Comparison of ENCODE assay signal across 9 cellular contexts in the genomic region with DNA sequence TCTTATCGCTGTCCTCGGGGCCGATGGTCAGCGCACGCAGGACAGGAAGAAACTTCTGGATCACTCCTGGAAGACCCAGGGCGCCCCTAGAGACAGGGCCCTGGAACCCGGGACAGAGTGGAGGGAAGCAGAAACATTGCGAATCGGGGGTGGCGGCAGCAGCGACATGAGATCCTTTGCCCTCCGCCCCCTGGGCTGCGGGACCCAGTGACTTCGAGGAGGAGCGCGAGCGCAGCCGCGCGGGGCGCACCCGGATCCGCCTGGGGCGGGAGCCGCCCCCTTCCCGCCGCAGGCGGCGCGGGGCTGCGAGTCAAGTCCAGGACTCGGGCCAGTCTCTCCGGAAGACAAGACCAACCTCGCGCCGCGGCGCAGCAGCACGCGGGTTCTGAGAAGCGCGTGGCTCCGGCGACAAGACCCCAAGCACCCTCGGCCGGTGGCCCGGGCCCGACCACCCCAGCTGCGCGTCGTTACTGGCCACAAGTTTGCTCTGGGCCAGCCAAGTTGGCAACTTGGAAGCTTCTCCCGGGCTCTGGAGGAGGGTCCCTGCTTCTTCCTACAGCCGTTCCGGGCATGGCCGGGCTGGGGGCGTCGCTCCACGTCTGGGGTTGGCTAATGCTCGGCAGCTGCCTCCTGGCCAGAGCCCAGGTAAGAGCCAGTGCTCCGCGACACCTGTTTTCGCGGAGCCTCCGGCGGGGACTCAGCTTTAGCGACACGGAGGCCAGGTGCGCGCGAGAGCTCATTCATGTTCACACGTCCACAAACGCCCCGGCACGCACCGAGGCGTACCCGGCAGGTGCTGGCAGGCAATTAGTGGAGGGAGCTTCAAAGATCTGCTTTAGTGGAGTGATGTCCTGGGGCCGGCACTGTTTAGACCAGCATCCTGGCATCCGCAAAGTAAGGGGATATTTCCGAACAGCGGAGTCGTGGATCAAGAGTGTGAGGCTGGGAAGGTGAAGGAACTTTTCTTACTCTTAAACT. TPM values are rescaled to one million over a fixed set of nuclear protein-coding genes. Genes with fewer than 3 reads are reported as not detected.
A peak's percentile ranks its signal among the peaks of the same experiment; 100 is the strongest.
DNase-seq lines count a peak whose midpoint lies in the region; ATAC-seq and TF ChIP-seq lines count a peak whose summit lies in the region.
"Had no signal": no experiment of that assay in that cellular context is flagged by ENCODE, and none has a peak within 500 bp of the region (broad histone marks: within the 10 kb centered on the region; RNA-seq: fewer than 3 reads in every experiment).

A gene with protein sequence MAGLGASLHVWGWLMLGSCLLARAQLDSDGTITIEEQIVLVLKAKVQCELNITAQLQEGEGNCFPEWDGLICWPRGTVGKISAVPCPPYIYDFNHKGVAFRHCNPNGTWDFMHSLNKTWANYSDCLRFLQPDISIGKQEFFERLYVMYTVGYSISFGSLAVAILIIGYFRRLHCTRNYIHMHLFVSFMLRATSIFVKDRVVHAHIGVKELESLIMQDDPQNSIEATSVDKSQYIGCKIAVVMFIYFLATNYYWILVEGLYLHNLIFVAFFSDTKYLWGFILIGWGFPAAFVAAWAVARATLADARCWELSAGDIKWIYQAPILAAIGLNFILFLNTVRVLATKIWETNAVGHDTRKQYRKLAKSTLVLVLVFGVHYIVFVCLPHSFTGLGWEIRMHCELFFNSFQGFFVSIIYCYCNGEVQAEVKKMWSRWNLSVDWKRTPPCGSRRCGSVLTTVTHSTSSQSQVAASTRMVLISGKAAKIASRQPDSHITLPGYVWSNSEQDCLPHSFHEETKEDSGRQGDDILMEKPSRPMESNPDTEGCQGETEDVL (plus strand): TSS at position 319 of the 978 bp plus-strand sequence. CDS start 252 bp downstream, at position 571.

- H3K9me3 ChIP-seq in RWPE2 (ENCODE audit: severe bottlenecking) (no peaks in the 10 kb centered on the region), heart left ventricle (no peaks in the 10 kb centered on the region)

- ATAC-seq in HG02610 (IDR thresholded peaks at IDR 0.05; ENCODE audit: unreplicated experiment) = peak; percentile 36
- peak; percentile 41 for ATAC-seq in RWPE2 (ENCODE audit: low read depth)
- peak in 1 of 4 donors; percentile 24 for ATAC-seq in heart left ventricle
- ATAC-seq in GM18909 (IDR thresholded peaks at IDR 0.05; ENCODE audit: poor library complexity, unreplicated experiment) = no peak
- no peak for ATAC-seq in HG02763 (IDR thresholded peaks at IDR 0.05; ENCODE audit: unreplicated experiment)
- no peak for ATAC-seq in GM19467 (IDR thresholded peaks at IDR 0.05; ENCODE audit: unreplicated experiment)
- ATAC-seq: left colon had no signal

- intact Hi-C loops in heart left ventricle (cut with DNase I) = loop anchor here in 2 of 10 donors (10.0 kb wide), 2 partner anchors 918 to 1018 kb away; partner anchors contain the start of gene MAP2 (in 1 of the 2)

- TF ChIP-seq CTCF in RWPE2 (IDR thresholded peaks at IDR 0.05; ENCODE audit: poor library complexity, severe bottlenecking) (no peak), heart left ventricle (IDR thresholded peaks at IDR 0.05) (no peak)

- DNase-seq in RWPE2 (ENCODE audit: low spot score) (no peak), heart left ventricle (peak in 1 of 5 donors; percentile 47), skeletal muscle cell (ENCODE audit: low read depth) (no peak), substantia nigra (lab: John Stamatoyannopoulos, UW) (no peak)

- H3K4me3 ChIP-seq in RWPE2 (ENCODE audit: severe bottlenecking) (no peak within 1 kb of the TSS), heart left ventricle (peak within 1 kb of the TSS; percentile 1 to 31 (median 12)), skeletal muscle cell (ENCODE audit: low read depth, low read length) (peak within 1 kb of the TSS; percentile 33)

- 3 to 20% (median 5%) methylated on average over 26 to 82 of the region's 82 CpGs for WGBS in heart left ventricle, 4 donors

- H3K4me1 ChIP-seq in RWPE2 (ENCODE audit: insufficient read depth, poor library complexity, severe bottlenecking) (no peaks in the 10 kb centered on the region), heart left ventricle (peaks cover 0 to 10% (median 6%) of the 10 kb centered on the region in 12 donors)

- peaks cover 55% of the 10 kb centered on the region for H3K27me3 ChIP-seq in RWPE2 (ENCODE audit: insufficient read depth, poor library complexity, severe bottlenecking)
- H3K27me3 ChIP-seq in heart left ventricle = peaks cover 11 to 76% (median 30%) of the 10 kb centered on the region in 9 donors

- no peak for TF ChIP-seq POLR2A in heart left ventricle (IDR thresholded peaks at IDR 0.05)

- H3K27ac ChIP-seq in RWPE2 (ENCODE audit: poor library complexity, severe bottlenecking) (no peak within 1 kb of the TSS), heart left ventricle (no peak within 1 kb of the TSS), substantia nigra (ENCODE audit: low read depth, low read length, poor library complexity, severe bottlenecking) (no peak within 1 kb of the TSS)

- no peaks in the 10 kb centered on the region for H3K36me3 ChIP-seq in RWPE2 (ENCODE audit: low read depth)
- H3K36me3 ChIP-seq in heart left ventricle = no peaks in the 10 kb centered on the region

RNA-seq across cellular contexts. Expression of the gene that starts here (rescaled TPM):
- under 1 TPM in 2 of 9 donors, not detected in 7; 0.11 to 0.34 TPM for total RNA-seq in heart left ventricle
- not detected for polyA plus RNA-seq in heart left ventricle

Comparison
In these comparisons a context has a peak if more than half of its experiments do, and no peak if none do; other contexts are left out.
1. ATAC-seq: peak in HG02610 (single experiment) and RWPE2 (single experiment); none in GM18909 (single experiment), HG02763 (single experiment) and GM19467 (single experiment).